In the genomic region with DNA sequence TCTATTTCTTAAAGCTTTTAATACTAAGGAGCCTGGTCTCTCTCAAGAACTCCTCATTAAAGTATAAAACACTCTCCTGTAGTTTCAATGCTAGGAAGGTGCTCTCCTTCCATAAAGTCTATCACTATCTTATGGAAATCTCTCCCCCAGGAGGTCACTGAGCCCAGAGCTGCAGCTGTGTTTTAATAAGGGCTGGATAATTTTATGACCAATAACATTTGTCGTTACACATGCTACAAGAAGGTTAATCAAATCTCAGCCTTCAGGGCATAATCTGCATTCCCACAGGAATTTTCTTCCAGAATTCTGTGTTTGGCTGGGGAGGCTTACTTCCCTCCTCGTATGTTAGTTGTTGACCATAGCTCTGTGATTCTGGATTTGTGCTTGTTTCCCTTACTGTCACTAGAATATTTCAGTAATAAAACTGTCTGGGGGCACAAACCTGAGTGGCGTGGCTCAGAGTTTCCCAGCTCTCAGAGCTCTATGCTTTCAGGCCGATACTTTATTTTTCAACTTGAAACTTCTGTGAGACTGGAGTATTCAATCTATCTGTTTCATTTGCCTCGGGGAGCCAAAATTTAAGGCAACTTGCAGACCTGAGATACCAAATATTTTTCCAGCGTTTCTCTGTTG, we compare ENCODE assay signal across 25 cellular contexts.
DNase-seq lines count a peak whose midpoint lies in the region; ATAC-seq and TF ChIP-seq lines count a peak whose summit lies in the region.
"Had no signal": no experiment of that assay in that cellular context is flagged by ENCODE, and none has a peak within 500 bp of the region (broad histone marks: within the 10 kb centered on the region; RNA-seq: fewer than 3 reads in every experiment).

No MANE protein-coding gene starts in this region.

- H3K4me1 ChIP-seq in left ventricle myocardium inferior (peaks cover 33% of the 10 kb centered on the region), uterus (no peaks in the 10 kb centered on the region)
- H3K4me1 ChIP-seq: Caco-2, gastrocnemius medialis, prostate gland had no signal

- ATAC-seq in Right ventricle myocardium superior (ENCODE audit: poor library complexity), result no peak
- no peak for ATAC-seq in natural killer cell treated with Interleukin-12 subunit alpha and Interleukin-12 subunit beta and Interleukin-15 and Interleukin-18, amount 100 ng/mL, for 72 hours
- ATAC-seq in GM19395 (IDR thresholded peaks at IDR 0.05; ENCODE audit: unreplicated experiment), result no peak
- ATAC-seq in GM21526 (IDR thresholded peaks at IDR 0.05; ENCODE audit: low FRiP score, unreplicated experiment), result no peak
- ATAC-seq: activated naive CD8-positive, alpha-beta T cell treated with anti-CD3 and anti-CD28 coated beads, Interleukin-2, amount 50 U/mL, for 24 hours; gastrocnemius medialis; T-helper 17 cell had no signal

- TF ChIP-seq POLR2A in uterus (IDR thresholded peaks at IDR 0.05), result no peak

- peak overlapping the region; percentile 54 for H3K27ac Mint-ChIP-seq in chondrocyte (ENCODE audit: unreplicated experiment)
- H3K27ac Mint-ChIP-seq in nephron, result peak overlapping the region; percentile 60 to 85 (median 83)
- no peak overlapping the region for H3K27ac Mint-ChIP-seq in natural killer cell treated with Interleukin-12 subunit alpha and Interleukin-12 subunit beta and Interleukin-15 and Interleukin-18, amount 100 ng/mL, for 72 hours
- H3K27ac Mint-ChIP-seq: activated naive CD8-positive, alpha-beta T cell treated with anti-CD3 and anti-CD28 coated beads, Interleukin-2, amount 50 U/mL, for 24 hours; B cell; T-helper 17 cell had no signal

- H3K9me3 ChIP-seq in left ventricle myocardium inferior (replicated peaks), result no peaks in the 10 kb centered on the region
- H3K9me3 ChIP-seq in uterus, result no peaks in the 10 kb centered on the region
- H3K9me3 ChIP-seq: Caco-2, gastrocnemius medialis, prostate gland had no signal

- intact Hi-C loops in left ventricle myocardium inferior (cut with micrococcal nuclease) (no loop called here), Right ventricle myocardium superior (cut with DNase I) (no loop called here), uterus (cut with DNase I; ENCODE audit: low total_unique reads) (no loop called here)

- H3K27ac ChIP-seq in left ventricle myocardium inferior (replicated peaks), result peak overlapping the region; percentile 50
- peak overlapping the region; percentile 3 to 54 for H3K27ac ChIP-seq in uterus
- H3K27ac ChIP-seq: gastrocnemius medialis, prostate gland had no signal

- H3K4me3 Mint-ChIP-seq in chondrocyte (ENCODE audit: unreplicated experiment), result no peak overlapping the region
- no peak overlapping the region for H3K4me3 Mint-ChIP-seq in nephron
- no peak overlapping the region for H3K4me3 Mint-ChIP-seq in natural killer cell treated with Interleukin-12 subunit alpha and Interleukin-12 subunit beta and Interleukin-15 and Interleukin-18, amount 100 ng/mL, for 72 hours
- H3K4me3 Mint-ChIP-seq: activated naive CD8-positive, alpha-beta T cell treated with anti-CD3 and anti-CD28 coated beads, Interleukin-2, amount 50 U/mL, for 24 hours; B cell; T-helper 17 cell had no signal

- H3K27me3 Mint-ChIP-seq in chondrocyte (ENCODE audit: low read depth) (no peaks in the 10 kb centered on the region), nephron (ENCODE audit: low read depth) (no peaks in the 10 kb centered on the region)
- peaks cover 24 to 42% of the 10 kb centered on the region in 2 donors for H3K27me3 Mint-ChIP-seq in natural killer cell treated with Interleukin-12 subunit alpha and Interleukin-12 subunit beta and Interleukin-15 and Interleukin-18, amount 100 ng/mL, for 72 hours

- H3K36me3 ChIP-seq in left ventricle myocardium inferior, result no peaks in the 10 kb centered on the region
- H3K36me3 ChIP-seq in uterus, result no peaks in the 10 kb centered on the region
- H3K36me3 ChIP-seq: gastrocnemius medialis, prostate gland had no signal

- H3K4me3 ChIP-seq in left ventricle myocardium inferior (no peak overlapping the region), uterus (no peak overlapping the region)
- H3K4me3 ChIP-seq: gastrocnemius medialis, prostate gland had no signal

- H3K4me1 Mint-ChIP-seq in chondrocyte (ENCODE audit: low read depth) (peaks cover 31% of the 10 kb centered on the region), nephron (peaks cover 37% of the 10 kb centered on the region)
- no peaks in the 10 kb centered on the region for H3K4me1 Mint-ChIP-seq in natural killer cell treated with Interleukin-12 subunit alpha and Interleukin-12 subunit beta and Interleukin-15 and Interleukin-18, amount 100 ng/mL, for 72 hours (ENCODE audit: low read depth in 2 of 2)
- H3K4me1 Mint-ChIP-seq: activated naive CD8-positive, alpha-beta T cell treated with anti-CD3 and anti-CD28 coated beads, Interleukin-2, amount 50 U/mL, for 24 hours; B cell; T-helper 17 cell had no signal

- TF ChIP-seq CTCF in left ventricle myocardium inferior (IDR thresholded peaks at IDR 0.05; ENCODE audit: borderline replicate concordance), result no peak
- TF ChIP-seq CTCF in chondrocyte (IDR thresholded peaks at IDR 0.05), result no peak
- TF ChIP-seq CTCF in nephron (IDR thresholded peaks at IDR 0.05; ENCODE audit: unreplicated experiment in 3 of 3), result no peak
- no peak for TF ChIP-seq CTCF in uterus (IDR thresholded peaks at IDR 0.05)

- H3K27me3 ChIP-seq in left ventricle myocardium inferior (ENCODE audit: low read depth), result no peaks in the 10 kb centered on the region
- H3K27me3 ChIP-seq in uterus, result no peaks in the 10 kb centered on the region
- H3K27me3 ChIP-seq: gastrocnemius medialis had no signal

- DNase-seq in left ventricle myocardium inferior, result no peak
- DNase-seq in Right ventricle myocardium superior, result no peak
- no peak for DNase-seq in chondrocyte (ENCODE audit: low spot score)
- DNase-seq in uterus, result no peak
- DNase-seq in natural killer cell treated with Interleukin-12 subunit alpha and Interleukin-12 subunit beta and Interleukin-15 and Interleukin-18, amount 100 ng/mL, for 72 hours (ENCODE audit: low spot score), result no peak
- DNase-seq: activated CD4-positive, alpha-beta T cell treated with anti-CD3 and anti-CD28 coated beads, Interleukin-2, amount 50 U/mL, for 4 hours; activated effector memory CD4-positive, alpha-beta T cell treated with anti-CD3 and anti-CD28 coated beads, Interleukin-2, amount 50 U/mL, for 16 hours; activated naive CD8-positive, alpha-beta T cell treated with anti-CD3 and anti-CD28 coated beads, Interleukin-2, amount 50 U/mL, for 24 hours; Caco-2; dermis blood vessel endothelial cell; DND-41; gastrocnemius medialis; HCEC 1CT; kidney glomerular epithelial cell; mesendoderm; NCI-H1417 treated with DMSO at 0.1 percent for 48 hours; NCI-H524; SHP77 treated with DMSO at 0.1 percent for 48 hours; stimulated activated CD4-positive, alpha-beta T cell treated with anti-CD3 and anti-CD28 coated beads, Interleukin-15, amount 100 ng/mL, for 24 hours; T-helper 17 cell had no signal

- H3K36me3 Mint-ChIP-seq in chondrocyte (ENCODE audit: low read depth) (peaks cover 3% of the 10 kb centered on the region), nephron (ENCODE audit: low read depth) (peaks cover 10% of the 10 kb centered on the region)
- H3K36me3 Mint-ChIP-seq in natural killer cell treated with Interleukin-12 subunit alpha and Interleukin-12 subunit beta and Interleukin-15 and Interleukin-18, amount 100 ng/mL, for 72 hours, result no peaks in the 10 kb centered on the region

- H3K9me3 Mint-ChIP-seq in chondrocyte (ENCODE audit: low read depth), result no peaks in the 10 kb centered on the region
- no peaks in the 10 kb centered on the region for H3K9me3 Mint-ChIP-seq in nephron
- no peaks in the 10 kb centered on the region for H3K9me3 Mint-ChIP-seq in natural killer cell treated with Interleukin-12 subunit alpha and Interleukin-12 subunit beta and Interleukin-15 and Interleukin-18, amount 100 ng/mL, for 72 hours
- H3K9me3 Mint-ChIP-seq: activated naive CD8-positive, alpha-beta T cell treated with anti-CD3 and anti-CD28 coated beads, Interleukin-2, amount 50 U/mL, for 24 hours had no signal

Comparison
In these comparisons a context has a peak if more than half of its experiments do, and no peak if none do; other contexts are left out.
1. H3K27ac Mint-ChIP-seq: peak in chondrocyte (single experiment) and nephron (3 of 3); none in natural killer cell treated with Interleukin-12 subunit alpha and Interleukin-12 subunit beta and Interleukin-15 and Interleukin-18, amount 100 ng/mL, for 72 hours (0 of 2).